ENCODE assay signal across 15 cellular contexts in genomic region chr10:43702936-43703281, GRCh38. TPM values are rescaled to one million over a fixed set of nuclear protein-coding genes. Genes with fewer than 3 reads are reported as not detected.
A peak's percentile ranks its signal among the peaks of the same experiment; 100 is the strongest.
DNase-seq lines count a peak whose midpoint lies in the region; ATAC-seq and TF ChIP-seq lines count a peak whose summit lies in the region.
"Had no signal": no experiment of that assay in that cellular context is flagged by ENCODE, and none has a peak within 500 bp of the region (broad histone marks: within the 10 kb centered on the region; RNA-seq: fewer than 3 reads in every experiment).

No MANE protein-coding gene starts in this region.

- H3K79me1 ChIP-seq in mesenchymal stem cell (replicated peaks; ENCODE audit: low read length, poor library complexity, severe bottlenecking) = no peaks in the 10 kb centered on the region

- H3K23ac ChIP-seq in mesenchymal stem cell (ENCODE audit: low read length in 2 of 2) = no peak overlapping the region

- no peak overlapping the region for H3K4ac ChIP-seq in mesenchymal stem cell (ENCODE audit: low read depth in 1 of 2, low read length in 2 of 2)

- H2BK12ac ChIP-seq in mesenchymal stem cell (ENCODE audit: low read length in 2 of 2) = no peak overlapping the region

- H2AK5ac ChIP-seq in mesenchymal stem cell (ENCODE audit: low read length, severe bottlenecking) = no peak overlapping the region

- no peak overlapping the region for H3K9ac ChIP-seq in mesenchymal stem cell (ENCODE audit: low read length)
- H3K9ac ChIP-seq: BLaER1 had no signal

- no peak overlapping the region for H3K18ac ChIP-seq in mesenchymal stem cell (ENCODE audit: low read depth in 1 of 2, low read length in 2 of 2)

- no peak overlapping the region for H3K4me3 ChIP-seq in heart right ventricle
- H3K4me3 ChIP-seq in mesenchymal stem cell (ENCODE audit: insufficient read depth in 1 of 2, low read depth in 1 of 2, low read length in 2 of 2) = no peak overlapping the region
- H3K4me3 ChIP-seq in spleen = no peak overlapping the region
- H3K4me3 ChIP-seq: BLaER1, GM23338 had no signal

- H2BK15ac ChIP-seq in mesenchymal stem cell (ENCODE audit: low read depth, poor library complexity, severe bottlenecking) = no peak overlapping the region

- H4K91ac ChIP-seq in mesenchymal stem cell (ENCODE audit: low read length) = peak overlapping the region; percentile 3

- WGBS in heart right ventricle, 2 donors = 97% methylated on average over 19 of the region's 19 CpGs
- WGBS in mesenchymal stem cell = 94% methylated on average over 19 of the region's 19 CpGs
- WGBS in spleen, 5 donors = 71 to 97% (median 83%) methylated on average over 17 to 19 of the region's 19 CpGs

- H3K27me3 ChIP-seq in heart right ventricle (no peaks in the 10 kb centered on the region), mesenchymal stem cell (ENCODE audit: control insufficient read depth in 1 of 2, insufficient read depth in 1 of 2, low read length in 2 of 2) (peaks cover 4 to 30% of the 10 kb centered on the region in 2 experiments), spleen (replicated peaks in 1 of 7) (peaks cover 0 to 18% (median 0%) of the 10 kb centered on the region in 7 donors)
- H3K27me3 ChIP-seq: BLaER1 had no signal

- H2BK5ac ChIP-seq in mesenchymal stem cell (ENCODE audit: low read depth, low read length, poor library complexity, severe bottlenecking) = no peak overlapping the region

- H3K9me3 ChIP-seq in heart right ventricle = no peaks in the 10 kb centered on the region
- no peaks in the 10 kb centered on the region for H3K9me3 ChIP-seq in mesenchymal stem cell (ENCODE audit: control insufficient read depth, low read length)
- H3K9me3 ChIP-seq in spleen = no peaks in the 10 kb centered on the region
- H3K9me3 ChIP-seq: BLaER1 had no signal

- intact Hi-C loops in heart right ventricle (cut with DNase I) (no loop called here), left cardiac atrium (cut with DNase I) (no loop called here), spleen (cut with DNase I; ENCODE audit: low total_unique reads) (no loop called here)

- no peak overlapping the region for H3K14ac ChIP-seq in mesenchymal stem cell (ENCODE audit: low read length in 2 of 2)

- H4K8ac ChIP-seq in mesenchymal stem cell (ENCODE audit: low read length) = no peak overlapping the region

- H2AFZ ChIP-seq in mesenchymal stem cell (ENCODE audit: low read depth, low read length) = no peak overlapping the region
- H2AFZ ChIP-seq: GM23338 had no signal

- ATAC-seq in heart right ventricle = no peak
- ATAC-seq in left cardiac atrium = no peak
- ATAC-seq in HG03097 (IDR thresholded peaks at IDR 0.05; ENCODE audit: low FRiP score, unreplicated experiment) = no peak

- H3K36me3 ChIP-seq in heart right ventricle = no peaks in the 10 kb centered on the region
- H3K36me3 ChIP-seq in mesenchymal stem cell (ENCODE audit: control insufficient read depth in 1 of 2, insufficient read depth in 2 of 2, low read depth in 1 of 2, low read length in 2 of 2) = no peaks in the 10 kb centered on the region
- H3K36me3 ChIP-seq in spleen = no peaks in the 10 kb centered on the region
- H3K36me3 ChIP-seq: BLaER1 had no signal

- H2BK120ac ChIP-seq in mesenchymal stem cell (ENCODE audit: low read depth, low read length) = no peak overlapping the region

- H3K27ac ChIP-seq in heart right ventricle (peak overlapping the region in 7 of 10 donors; percentile 25 to 83 (median 57)), mesenchymal stem cell (ENCODE audit: low read length, poor library complexity, severe bottlenecking) (no peak overlapping the region), spleen (peak overlapping the region in 3 of 8 donors; percentile 5 to 40 (median 31))
- H3K27ac ChIP-seq: BLaER1 had no signal

- H3K4me2 ChIP-seq in mesenchymal stem cell (ENCODE audit: low read length, poor library complexity, severe bottlenecking) = no peak overlapping the region
- H3K4me2 ChIP-seq: BLaER1, GM23338 had no signal

- no peak for TF ChIP-seq CTCF in heart right ventricle (IDR thresholded peaks at IDR 0.05)
- TF ChIP-seq CTCF in spleen (IDR thresholded peaks at IDR 0.05 in 8 of 11, conservative IDR thresholded peaks at IDR 0.05 in 3 of 11) = no peak

- TF ChIP-seq POLR2A in spleen (IDR thresholded peaks at IDR 0.05) = no peak

- H3K4me1 ChIP-seq in heart right ventricle (peaks cover 12 to 80% (median 54%) of the 10 kb centered on the region in 9 donors), mesenchymal stem cell (ENCODE audit: control insufficient read depth, insufficient read depth, low read depth, low read length) (peaks cover 9% of the 10 kb centered on the region), spleen (peaks cover 3 to 37% (median 13%) of the 10 kb centered on the region in 6 donors)

- DNase-seq in heart right ventricle (no peak), left cardiac atrium (no peak), mesenchymal stem cell (no peak), spleen (peak; percentile 72), SHP77 (lab: John Stamatoyannopoulos, UW) (no peak)
- DNase-seq in activated T-cell treated with anti-CD3 and anti-CD28 coated beads, Interleukin-2, amount 50 U/mL, for 48 hours = no peak
- DNase-seq: 8988T; CD4-positive, alpha-beta memory T cell; DMS153; DMS79; GDM1; HCEC 1CT had no signal

RNA-seq across cellular contexts. Expression of gene ZNF32, which starts 54.2 kb away (rescaled TPM):
- total RNA-seq in heart right ventricle (10 to 100 TPM; 34.4 to 52.3 (median 41.6) TPM), left cardiac atrium (10 to 100 TPM; 41.3 to 41.6 TPM), spleen (10 to 100 TPM; 26.3 to 42.4 (median 29.7) TPM)
- polyA plus RNA-seq in heart right ventricle (10 to 100 TPM; 44.9 to 73.8 TPM), spleen (10 to 100 TPM; 60.9 to 68.8 (median 63.6) TPM)
- polyA plus RNA-seq in mesenchymal stem cell (2013, experiment 1 of 2) = 24.7 TPM
- polyA plus RNA-seq in mesenchymal stem cell (2013, experiment 2 of 2) = 25.4 TPM
